In genomic region chr6:16936893-16937292, GRCh38 we compare ENCODE assay signal across 36 cellular contexts.
"Had no signal": no experiment of that assay in that cellular context is flagged by ENCODE, and none has a peak within 500 bp of the region (broad histone marks: within the 10 kb centered on the region; RNA-seq: fewer than 3 reads in every experiment).

No MANE protein-coding gene starts in this region.

- H3K4me3 ChIP-seq: MG63 had no signal

- DNase-seq: Karpas-422, Kasumi-1, KG1, MG63, MM.1S, MV-4-11, NCI-H1048, NCI-H1092, NCI-H1092 treated with DMSO at 0.1 percent for 48 hours, NCI-H1105, NCI-H1105 treated with DMSO at 0.1 percent for 48 hours, NCI-H1417, NCI-H1417 treated with DMSO at 0.1 percent for 48 hours, NCI-H1436, NCI-H1436 treated with DMSO at 0.1 percent for 48 hours, NCI-H146, NCI-H1694, NCI-H1694 treated with DMSO at 0.1 percent for 48 hours, NCI-H187, NCI-H187 treated with DMSO at 0.1 percent for 48 hours, NCI-H1930, NCI-H2029, NCI-H2029 treated with DMSO at 0.1 percent for 48 hours, NCI-H2081, NCI-H2081 treated with DMSO at 0.1 percent for 48 hours, NCI-H2107, NCI-H2171, NCI-H2171 treated with DMSO at 0.1 percent for 48 hours, NCI-H2227 treated with DMSO at 0.1 percent for 48 hours, NCI-H226, NCI-H345, NCI-H446, NCI-H446 treated with DMSO at 0.1 percent for 48 hours, NCI-H510A, NCI-H510A treated with DMSO at 0.1 percent for 48 hours had no signal

- H3K9me3 ChIP-seq: MG63 had no signal

- H3K27me3 ChIP-seq: MG63 had no signal

- H3K27ac ChIP-seq: KMS-11 had no signal

- H3K9ac ChIP-seq: KMS-11 had no signal

- H3K36me3 ChIP-seq: MG63 had no signal
